In the genomic region with DNA sequence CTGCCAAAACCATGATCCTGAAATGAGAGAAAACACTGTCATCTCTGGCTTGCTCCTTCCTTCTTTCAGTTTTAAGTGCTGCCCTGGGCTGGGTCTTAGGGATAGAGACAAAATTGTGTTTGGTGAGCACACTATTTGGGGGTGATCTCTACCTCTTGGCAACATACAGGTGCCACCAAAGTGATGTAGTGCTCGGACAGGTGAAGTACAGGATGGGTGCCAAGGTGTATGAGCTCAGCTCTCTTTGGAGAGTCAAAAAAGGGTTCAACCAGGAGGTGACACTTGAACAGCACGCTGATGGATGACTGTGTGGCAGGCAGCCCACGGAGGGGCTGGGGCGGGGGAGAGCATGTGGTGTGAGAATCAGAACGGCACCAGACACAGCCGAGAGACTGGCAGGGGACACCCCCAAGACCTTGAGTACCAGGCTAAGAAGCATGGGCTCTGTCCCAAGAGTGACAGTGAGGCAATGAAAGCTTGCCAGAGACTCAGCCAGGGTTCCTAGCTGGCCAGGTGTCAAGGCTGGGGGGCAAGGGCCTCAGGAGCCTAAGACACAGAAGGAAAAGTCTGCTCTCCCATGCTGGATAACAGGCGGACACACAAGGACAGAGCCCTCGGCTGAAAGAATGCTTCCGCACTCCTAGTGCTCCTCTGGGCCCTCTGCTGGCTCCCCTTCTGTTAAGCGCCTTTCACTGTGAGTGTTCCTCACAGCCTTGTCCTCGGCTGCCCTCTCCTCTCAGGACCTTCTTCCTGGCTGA, we compare ENCODE assay signal across 12 cellular contexts. TPM values are rescaled to one million over a fixed set of nuclear protein-coding genes. Genes with fewer than 3 reads are reported as not detected.
DNase-seq lines count a peak whose midpoint lies in the region; ATAC-seq and TF ChIP-seq lines count a peak whose summit lies in the region.
"Had no signal": no experiment of that assay in that cellular context is flagged by ENCODE, and none has a peak within 500 bp of the region (broad histone marks: within the 10 kb centered on the region; RNA-seq: fewer than 3 reads in every experiment).

No MANE protein-coding gene starts in this region.

- peaks cover 0 to 55% (median 49%) of the 10 kb centered on the region in 6 donors for H3K36me3 ChIP-seq in spleen
- peaks cover 55% of the 10 kb centered on the region for H3K36me3 ChIP-seq in suprapubic skin

- no peak for TF ChIP-seq EP300 in suprapubic skin (IDR thresholded peaks at IDR 0.05)

- H3K27me3 ChIP-seq in spleen (replicated peaks in 1 of 7) (no peaks in the 10 kb centered on the region), suprapubic skin (no peaks in the 10 kb centered on the region)

- intact Hi-C loops in spleen (cut with DNase I; ENCODE audit: low total_unique reads), result no loop called here

- H3K9me3 Mint-ChIP-seq in activated T-cell treated with anti-CD3 and anti-CD28 coated beads, Interleukin-2, amount 50 U/mL, for 4 hours, result no peaks in the 10 kb centered on the region

- H3K9me3 ChIP-seq in spleen (no peaks in the 10 kb centered on the region), suprapubic skin (no peaks in the 10 kb centered on the region)
- H3K9me3 ChIP-seq: prostate gland had no signal

- H3K36me3 Mint-ChIP-seq in activated T-cell treated with anti-CD3 and anti-CD28 coated beads, Interleukin-2, amount 50 U/mL, for 4 hours (ENCODE audit: insufficient read depth), result peaks cover 35% of the 10 kb centered on the region

- ATAC-seq in activated T-cell treated with anti-CD3 and anti-CD28 coated beads, Interleukin-2, amount 50 U/mL, for 4 hours, result no peak

- TF ChIP-seq POLR2A in Raji (IDR thresholded peaks at IDR 0.05; ENCODE audit: insufficient read depth, low read depth, low read length) (peak; percentile 30; the same call in 1 of the 2 replicates), spleen (IDR thresholded peaks at IDR 0.05) (no peak), suprapubic skin (IDR thresholded peaks at IDR 0.05) (no peak)

- H3K4me1 ChIP-seq in spleen (peaks cover 9 to 55% (median 26%) of the 10 kb centered on the region in 6 donors), suprapubic skin (peaks cover 29% of the 10 kb centered on the region)

- peak overlapping the region; percentile 97 for H3K4me3 Mint-ChIP-seq in activated T-cell treated with anti-CD3 and anti-CD28 coated beads, Interleukin-2, amount 50 U/mL, for 4 hours

- H3K4me1 Mint-ChIP-seq in activated T-cell treated with anti-CD3 and anti-CD28 coated beads, Interleukin-2, amount 50 U/mL, for 4 hours (ENCODE audit: low read depth), result peaks cover 43% of the 10 kb centered on the region

- TF ChIP-seq CTCF in epithelial cell of proximal tubule (conservative IDR thresholded peaks at IDR 0.05; ENCODE audit: low read depth, low read length) (peak; percentile 8), spleen (IDR thresholded peaks at IDR 0.05 in 8 of 11, conservative IDR thresholded peaks at IDR 0.05 in 3 of 11) (no peak), suprapubic skin (IDR thresholded peaks at IDR 0.05) (no peak)

- peak overlapping the region in 1 of 8 donors; percentile 14 for H3K27ac ChIP-seq in spleen
- H3K27ac ChIP-seq in suprapubic skin, result no peak overlapping the region
- H3K27ac ChIP-seq: prostate gland had no signal

- H3K4me3 ChIP-seq in epithelial cell of proximal tubule (ENCODE audit: low read depth, low read length), result no peak overlapping the region
- no peak overlapping the region for H3K4me3 ChIP-seq in spleen
- no peak overlapping the region for H3K4me3 ChIP-seq in suprapubic skin
- H3K4me3 ChIP-seq: prostate gland had no signal

- 69 to 85% (median 84%) methylated on average over 11 of the region's 11 CpGs for WGBS in spleen, 5 donors
- 60% methylated on average over 11 of the region's 11 CpGs for WGBS in suprapubic skin

- no peaks in the 10 kb centered on the region for H3K27me3 Mint-ChIP-seq in activated T-cell treated with anti-CD3 and anti-CD28 coated beads, Interleukin-2, amount 50 U/mL, for 4 hours (ENCODE audit: low read depth)

- DNase-seq in activated T-cell treated with anti-CD3 and anti-CD28 coated beads, Interleukin-2, amount 50 U/mL, for 4 hours, result no peak
- DNase-seq in activated T-cell treated with anti-CD3 and anti-CD28 coated beads for 4 hours, result no peak
- DNase-seq in epithelial cell of proximal tubule (ENCODE audit: low read depth), result no peak
- DNase-seq in spleen, result peak; percentile 66
- DNase-seq in stimulated activated CD4-positive, alpha-beta T cell treated with anti-CD3 and anti-CD28 coated beads, Interleukin-4, amount 100 ng/mL, for 24 hours, result no peak
- DNase-seq in suprapubic skin (ENCODE audit: low spot score in 2 of 2), result no peak
- no peak for DNase-seq in hypothalamus (lab: John Stamatoyannopoulos, UW)
- DNase-seq: activated gamma-delta T cell, NCI-H526 treated with DMSO at 0.1 percent for 48 hours had no signal

RNA-seq across cellular contexts. Expression of a gene that starts 2.5 kb away (rescaled TPM):
- 100 to 1,000 TPM; 373 to 417 (median 409) TPM for total RNA-seq in activated T-cell treated with anti-CD3 and anti-CD28 coated beads, Interleukin-2, amount 50 U/mL, for 4 hours
- total RNA-seq in epithelial cell of proximal tubule (392 and 572 TPM in 2 replicates), spleen (100 to 1,000 TPM in 2 of 7 donors, 10 to 100 TPM in 5; 53.7 to 115 (median 81.5) TPM), suprapubic skin (100 to 1,000 TPM in 3 of 4 donors, 10 to 100 TPM in 1; 75.8 to 278 (median 210) TPM)
- polyA plus RNA-seq in spleen, result 100 to 1,000 TPM; 113 to 162 (median 153) TPM

RNA-seq across cellular contexts. Expression of a gene that starts 20.3 kb away (rescaled TPM):
- total RNA-seq in activated T-cell treated with anti-CD3 and anti-CD28 coated beads, Interleukin-2, amount 50 U/mL, for 4 hours, result 10 to 100 TPM; 34.6 to 41.2 (median 35.8) TPM
- total RNA-seq in epithelial cell of proximal tubule, result 23.4 and 31.5 TPM in 2 replicates
- 10 to 100 TPM; 32.3 to 52.8 (median 36.3) TPM for total RNA-seq in spleen
- polyA plus RNA-seq in spleen, result 10 to 100 TPM; 22.2 to 37.9 (median 23.3) TPM
- 10 to 100 TPM; 38.6 to 60.6 (median 42.9) TPM for total RNA-seq in suprapubic skin

RNA-seq across cellular contexts. Expression of a gene that starts 36.0 kb away (rescaled TPM):
- not detected for total RNA-seq in activated T-cell treated with anti-CD3 and anti-CD28 coated beads, Interleukin-2, amount 50 U/mL, for 4 hours
- not detected in 2 replicates for total RNA-seq in epithelial cell of proximal tubule
- total RNA-seq in spleen, result not detected
- polyA plus RNA-seq in spleen, result under 1 TPM in 1 of 3 donors, not detected in 2; 0.03 TPM
- under 1 TPM in 1 of 4 donors, not detected in 3; 0.49 TPM for total RNA-seq in suprapubic skin
- total RNA-seq: T-helper 1 cell treated with Interleukin-12 subunit alpha and Interleukin-12 subunit beta and Interleukin-4 antibody, amounts not matched to agents 30 ng/mL and 1 ng/mL, for 36 hours had no signal

RNA-seq across cellular contexts. Expression of a gene that starts 37.8 kb away (rescaled TPM):
- total RNA-seq in activated T-cell treated with anti-CD3 and anti-CD28 coated beads, Interleukin-2, amount 50 U/mL, for 4 hours, result 1 to 10 TPM; 6.4 to 7.8 (median 7.6) TPM
- total RNA-seq in epithelial cell of proximal tubule (3.1 and 4.3 TPM in 2 replicates), spleen (1 to 10 TPM; 2.2 to 6.6 (median 4.1) TPM), suprapubic skin (10 to 100 TPM in 3 of 4 donors, 1 to 10 TPM in 1; 7.6 to 14.0 (median 11.7) TPM)
- polyA plus RNA-seq in spleen, result 1 to 10 TPM; 1.2 to 4.3 (median 2.2) TPM

RNA-seq across cellular contexts. Expression of a gene that starts 53.2 kb away (rescaled TPM):
- total RNA-seq in activated T-cell treated with anti-CD3 and anti-CD28 coated beads, Interleukin-2, amount 50 U/mL, for 4 hours, result 100 to 1,000 TPM; 646 to 699 (median 679) TPM
- total RNA-seq in epithelial cell of proximal tubule, result 189 and 228 TPM in 2 replicates
- 100 to 1,000 TPM in 4 of 7 donors, 10 to 100 TPM in 3; 55.9 to 136 (median 113) TPM for total RNA-seq in spleen
- polyA plus RNA-seq in spleen, result 100 to 1,000 TPM in 2 of 3 donors, 10 to 100 TPM in 1; 88.2 to 144 (median 120) TPM
- total RNA-seq in suprapubic skin, result 100 to 1,000 TPM in 1 of 4 donors, 10 to 100 TPM in 3; 57.0 to 113 (median 83.1) TPM
